In the genomic region with DNA sequence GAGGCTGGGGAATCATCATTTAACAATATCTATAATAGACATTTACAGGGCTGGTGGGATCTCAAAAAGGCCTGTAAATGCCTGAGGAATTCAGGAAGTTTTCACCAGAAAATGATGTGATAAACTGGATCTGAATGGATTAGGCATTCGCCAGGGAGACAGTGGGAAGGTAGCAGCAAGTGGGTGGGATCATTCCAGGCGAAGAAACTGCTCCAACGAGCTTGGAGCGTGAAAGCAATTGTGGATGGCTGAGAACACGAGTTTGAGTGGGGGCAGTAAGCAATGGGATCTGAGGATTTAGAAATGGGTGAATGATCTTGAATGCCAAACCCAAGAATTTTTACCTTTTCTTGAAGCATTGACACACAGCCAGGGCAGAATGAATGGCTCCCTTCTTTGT, we compare ENCODE assay signal across 28 cellular contexts.
"Had no signal": no experiment of that assay in that cellular context is flagged by ENCODE, and none has a peak within 500 bp of the region (broad histone marks: within the 10 kb centered on the region; RNA-seq: fewer than 3 reads in every experiment).

No MANE protein-coding gene starts in this region.

- ATAC-seq: activated CD4-positive, CD25-positive, alpha-beta regulatory T cell treated with anti-CD3 and anti-CD28 coated beads, Interleukin-2, amount 50 U/mL, for 24 hours; effector memory CD8-positive, alpha-beta T cell; gastroesophageal sphincter; heart left ventricle; left cardiac atrium; left ventricle myocardium superior; stimulated activated effector memory CD8-positive, alpha-beta T cell treated with anti-CD3 and anti-CD28 coated beads, Interleukin-12 subunit alpha, Interleukin-12 subunit beta, amount 100 ng/mL, for 72 hours had no signal

- H3K4me3 Mint-ChIP-seq: activated naive CD8-positive, alpha-beta T cell; effector memory CD8-positive, alpha-beta T cell; nephron; stimulated activated effector memory CD8-positive, alpha-beta T cell treated with anti-CD3 and anti-CD28 coated beads, Interleukin-12 subunit alpha, Interleukin-12 subunit beta, amount 100 ng/mL, for 72 hours; stimulated activated naive CD8-positive, alpha-beta T cell treated with anti-CD3 and anti-CD28 coated beads, Interleukin-15, Interleukin-2, amounts not matched to agents 100 ng/mL and 50 ng/mL, for 24 hours; type B pancreatic cell had no signal

- H3K9me3 ChIP-seq: body of pancreas, gastroesophageal sphincter, heart left ventricle, neutrophil, sigmoid colon, thoracic aorta, vagina had no signal

- DNase-seq: activated CD4-positive, alpha-beta T cell treated with anti-CD3 and anti-CD28 coated beads for 48 hours; activated CD4-positive, alpha-beta T cell treated with anti-CD3 and anti-CD28 coated beads, Interleukin-2, amount 50 U/mL, for 48 hours; activated CD8-positive, alpha-beta memory T cell treated with anti-CD3 and anti-CD28 coated beads for 24 hours; activated effector memory CD4-positive, alpha-beta T cell treated with Interleukin-2 at 50 U/mL for 16 hours; activated naive CD4-positive, alpha-beta T cell treated with Interleukin-2 at 50 U/mL for 16 hours; dorsolateral prefrontal cortex; effector memory CD8-positive, alpha-beta T cell; heart left ventricle; left cardiac atrium; left ventricle myocardium superior; mammary epithelial cell; retina; sigmoid colon; small intestine; stimulated activated CD4-positive, alpha-beta T cell treated with anti-CD3 and anti-CD28 coated beads, Interleukin-4, amount 100 ng/mL, for 24 hours; T-helper 9 cell had no signal

- H3K9me3 Mint-ChIP-seq: effector memory CD8-positive, alpha-beta T cell; nephron; stimulated activated effector memory CD8-positive, alpha-beta T cell treated with anti-CD3 and anti-CD28 coated beads, Interleukin-12 subunit alpha, Interleukin-12 subunit beta, amount 100 ng/mL, for 72 hours; stimulated activated naive CD8-positive, alpha-beta T cell treated with anti-CD3 and anti-CD28 coated beads, Interleukin-15, Interleukin-2, amounts not matched to agents 100 ng/mL and 50 ng/mL, for 24 hours; type B pancreatic cell had no signal

- H3K4me3 ChIP-seq: body of pancreas, coronary artery, dorsolateral prefrontal cortex, gastroesophageal sphincter, heart left ventricle, sigmoid colon, thoracic aorta, vagina had no signal

- H3K27ac Mint-ChIP-seq: activated naive CD8-positive, alpha-beta T cell; effector memory CD8-positive, alpha-beta T cell; nephron; stimulated activated effector memory CD8-positive, alpha-beta T cell treated with anti-CD3 and anti-CD28 coated beads, Interleukin-12 subunit alpha, Interleukin-12 subunit beta, amount 100 ng/mL, for 72 hours; stimulated activated naive CD8-positive, alpha-beta T cell treated with anti-CD3 and anti-CD28 coated beads, Interleukin-15, Interleukin-2, amounts not matched to agents 100 ng/mL and 50 ng/mL, for 24 hours; type B pancreatic cell had no signal

- H3K4me1 ChIP-seq: body of pancreas, gastroesophageal sphincter, heart left ventricle, sigmoid colon, vagina had no signal

- H3K36me3 Mint-ChIP-seq: activated naive CD8-positive, alpha-beta T cell had no signal

- H3K36me3 ChIP-seq: vagina had no signal

- H3K27me3 Mint-ChIP-seq: activated naive CD8-positive, alpha-beta T cell; stimulated activated naive CD8-positive, alpha-beta T cell treated with anti-CD3 and anti-CD28 coated beads, Interleukin-15, Interleukin-2, amounts not matched to agents 100 ng/mL and 50 ng/mL, for 24 hours; type B pancreatic cell had no signal

- H3K4me1 Mint-ChIP-seq: nephron; stimulated activated effector memory CD8-positive, alpha-beta T cell treated with anti-CD3 and anti-CD28 coated beads, Interleukin-12 subunit alpha, Interleukin-12 subunit beta, amount 100 ng/mL, for 72 hours had no signal

- H3K27me3 ChIP-seq: body of pancreas, dorsolateral prefrontal cortex, gastroesophageal sphincter, heart left ventricle, sigmoid colon, vagina had no signal

- H3K27ac ChIP-seq: body of pancreas, coronary artery, gastroesophageal sphincter, heart left ventricle, neutrophil, sigmoid colon, thoracic aorta, vagina had no signal
